2 cellular contexts compared by ENCODE assay signal in the genomic region with DNA sequence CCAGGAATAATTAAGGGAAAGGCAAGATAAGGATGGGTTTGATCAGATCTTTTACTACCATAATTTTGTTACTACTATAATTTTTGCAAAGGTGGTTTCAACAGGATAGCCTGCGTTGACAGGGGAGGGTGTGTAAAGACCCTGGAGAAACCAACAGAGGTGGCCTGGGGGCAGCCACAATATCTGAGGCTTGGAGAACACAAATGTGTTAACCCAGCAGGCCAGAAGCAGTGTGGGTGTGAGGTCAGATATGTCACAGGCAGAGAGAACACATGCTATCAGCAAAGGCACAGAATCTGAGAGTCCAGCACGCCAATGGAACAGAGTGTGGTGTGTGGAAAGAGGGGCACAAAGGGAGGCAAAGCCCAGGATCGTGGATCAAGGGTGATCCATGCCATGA.
TF ChIP-seq lines count a peak whose summit lies in the region.

No MANE protein-coding gene starts in this region.

TF ChIP-seq in SK-N-SH, 30 proteins besides CTCF, POLR2A, EP300 and RAD21 (continued from another document):
- TF ChIP-seq, protein P1, sequence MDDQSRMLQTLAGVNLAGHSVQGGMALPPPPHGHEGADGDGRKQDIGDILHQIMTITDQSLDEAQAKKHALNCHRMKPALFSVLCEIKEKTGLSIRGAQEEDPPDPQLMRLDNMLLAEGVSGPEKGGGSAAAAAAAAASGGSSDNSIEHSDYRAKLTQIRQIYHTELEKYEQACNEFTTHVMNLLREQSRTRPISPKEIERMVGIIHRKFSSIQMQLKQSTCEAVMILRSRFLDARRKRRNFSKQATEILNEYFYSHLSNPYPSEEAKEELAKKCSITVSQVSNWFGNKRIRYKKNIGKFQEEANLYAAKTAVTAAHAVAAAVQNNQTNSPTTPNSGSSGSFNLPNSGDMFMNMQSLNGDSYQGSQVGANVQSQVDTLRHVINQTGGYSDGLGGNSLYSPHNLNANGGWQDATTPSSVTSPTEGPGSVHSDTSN (IDR thresholded peaks at IDR 0.05) = no peak
- TF ChIP-seq TAF1 (IDR thresholded peaks at IDR 0.05; ENCODE audit: borderline replicate concordance, low read depth, low read length) = no peak
- TF ChIP-seq RXRA (IDR thresholded peaks at IDR 0.05; ENCODE audit: borderline replicate concordance, low read depth) = no peak
- TF ChIP-seq POLR2AphosphoS5 (IDR thresholded peaks at IDR 0.05; ENCODE audit: low read depth, low read length) = no peak
- no peak for TF ChIP-seq MEF2A (IDR thresholded peaks at IDR 0.05; ENCODE audit: borderline replicate concordance, low read depth)
- no peak for TF ChIP-seq SIN3A (IDR thresholded peaks at IDR 0.05; ENCODE audit: borderline replicate concordance, low read depth, low read length)
TF ChIP-seq in SK-N-SH: peak in this region for 0.

TF ChIP-seq in SK-N-SH treated with all-trans-retinoic acid at 6 μM for 48 hours, 23 proteins besides CTCF, POLR2A, EP300 and RAD21 (continued from another document):
- TF ChIP-seq ZFP3 (CRISPR knock-in tag; IDR thresholded peaks at IDR 0.05) (no peak), TCF4 (CRISPR knock-in tag; IDR thresholded peaks at IDR 0.05; ENCODE audit: borderline replicate concordance) (no peak), ZNF8 (CRISPR knock-in tag; IDR thresholded peaks at IDR 0.05) (no peak), ZNF70 (CRISPR knock-in tag; IDR thresholded peaks at IDR 0.05) (no peak), ZC3H10 (CRISPR knock-in tag; IDR thresholded peaks at IDR 0.05) (no peak), TOX (CRISPR knock-in tag; IDR thresholded peaks at IDR 0.05; ENCODE audit: borderline replicate concordance) (no peak), TSHZ2 (CRISPR knock-in tag; IDR thresholded peaks at IDR 0.05) (no peak), CREB5 (CRISPR knock-in tag; IDR thresholded peaks at IDR 0.05; ENCODE audit: low read depth) (no peak), ARNTL (CRISPR knock-in tag; IDR thresholded peaks at IDR 0.05; ENCODE audit: borderline replicate concordance, low read depth) (no peak), ESRRG (CRISPR knock-in tag; IDR thresholded peaks at IDR 0.05) (no peak), BACH2 (CRISPR knock-in tag; IDR thresholded peaks at IDR 0.05; ENCODE audit: borderline replicate concordance) (no peak), ISL1 (CRISPR knock-in tag; IDR thresholded peaks at IDR 0.05) (no peak), PPARA (CRISPR knock-in tag; IDR thresholded peaks at IDR 0.05; ENCODE audit: borderline replicate concordance) (no peak)
